In genomic region chr3:143977326-143978262, GRCh38 we compare ENCODE assay signal across 7 cellular contexts. TPM values are rescaled to one million over a fixed set of nuclear protein-coding genes. Genes with fewer than 3 reads are reported as not detected.
A peak's percentile ranks its signal among the peaks of the same experiment; 100 is the strongest.
DNase-seq lines count a peak whose midpoint lies in the region; ATAC-seq and TF ChIP-seq lines count a peak whose summit lies in the region.

No MANE protein-coding gene starts in this region.

- intact Hi-C loops in lower lobe of right lung (cut with DNase I) = loop anchor here (10.0 kb wide), 1 partner anchor 797 kb away; no protein-coding TSS in a partner anchor

- no peaks in the 10 kb centered on the region for H3K27me3 ChIP-seq in lower lobe of right lung (ENCODE audit: low read depth)

- DNase-seq in SKM-1 treated with dmso at 0.1 percent for 144 hours (lab: John Stamatoyannopoulos, UW; ENCODE audit: unreplicated experiment) (peak; percentile 84), lower lobe of right lung (no peak), OCI-M2 (lab: John Stamatoyannopoulos, UW; ENCODE audit: unreplicated experiment) (no peak), UCSD-AML1 (lab: John Stamatoyannopoulos, UW; ENCODE audit: unreplicated experiment) (no peak)
- no peak for DNase-seq in effector CD4-positive, alpha-beta T cell

- no peaks in the 10 kb centered on the region for H3K9me3 ChIP-seq in lower lobe of right lung

- peak overlapping the region; percentile 28 for H3K27ac ChIP-seq in lower lobe of right lung

- H3K4me3 ChIP-seq in lower lobe of right lung = peak overlapping the region; percentile 27

- peak; percentile 26 for ATAC-seq in GM19023 (IDR thresholded peaks at IDR 0.05; ENCODE audit: unreplicated experiment)
- ATAC-seq in HG02973 (IDR thresholded peaks at IDR 0.05; ENCODE audit: unreplicated experiment) = peak; percentile 34
- no peak for ATAC-seq in lower lobe of right lung

- TF ChIP-seq CTCF in lower lobe of right lung (IDR thresholded peaks at IDR 0.05) = no peak

- no peaks in the 10 kb centered on the region for H3K36me3 ChIP-seq in lower lobe of right lung

- peaks cover 43% of the 10 kb centered on the region for H3K4me1 ChIP-seq in lower lobe of right lung

RNA-seq across cellular contexts. Expression of gene DIPK2A, which starts 6.0 kb away (rescaled TPM):
- total RNA-seq in lower lobe of right lung = 22.4 TPM

Comparison
In these comparisons a context has a peak if more than half of its experiments do, and no peak if none do; other contexts are left out.
1. ATAC-seq: peak in GM19023 (single experiment) and HG02973 (single experiment); none in lower lobe of right lung (0 of 2).